Comparison of ENCODE assay signal across 8 cellular contexts in genomic region chr2:79935771-79936657, GRCh38.
DNase-seq lines count a peak whose midpoint lies in the region; ATAC-seq and TF ChIP-seq lines count a peak whose summit lies in the region.

No MANE protein-coding gene starts in this region.

- H3K4me3 ChIP-seq in RWPE2 (ENCODE audit: severe bottlenecking) = no peak overlapping the region
- H3K4me3 ChIP-seq in epithelial cell of esophagus (ENCODE audit: low read length) = no peak overlapping the region
- H3K4me3 ChIP-seq in mucosa of descending colon = no peak overlapping the region

- H3K27me3 ChIP-seq in RWPE2 (ENCODE audit: insufficient read depth, poor library complexity, severe bottlenecking) = peaks cover 11% of the 10 kb centered on the region

- peak; percentile 7 for DNase-seq in NCI-H146 (lab: John Stamatoyannopoulos, UW)
- no peak for DNase-seq in NCI-H146 treated with DMSO at 0.1 percent for 48 hours (lab: John Stamatoyannopoulos, UW; ENCODE audit: unreplicated experiment)
- no peak for DNase-seq in RWPE2 (ENCODE audit: low spot score)
- DNase-seq in epithelial cell of esophagus (ENCODE audit: low read depth) = peak; percentile 69
- DNase-seq in mucosa of descending colon = peak in 2 of 3 donors; percentile 50 to 77
- DNase-seq in activated naive CD4-positive, alpha-beta T cell (lab: John Stamatoyannopoulos, UW) = no peak

- intact Hi-C loops in mucosa of descending colon (cut with DNase I, micrococcal nuclease) = no loop called here

- no peak overlapping the region for H3K27ac ChIP-seq in RWPE2 (ENCODE audit: poor library complexity, severe bottlenecking)

- H3K36me3 ChIP-seq in RWPE2 (ENCODE audit: low read depth) (no peaks in the 10 kb centered on the region), mucosa of descending colon (ENCODE audit: low read depth) (no peaks in the 10 kb centered on the region)

- H3K4me1 ChIP-seq in RWPE2 (ENCODE audit: insufficient read depth, poor library complexity, severe bottlenecking) = no peaks in the 10 kb centered on the region
- H3K4me1 ChIP-seq in mucosa of descending colon (ENCODE audit: low read depth) = no peaks in the 10 kb centered on the region

- ATAC-seq in GM21528 (IDR thresholded peaks at IDR 0.05; ENCODE audit: low FRiP score, unreplicated experiment) (peak; percentile 63), RWPE2 (ENCODE audit: low read depth) (peak; percentile 68; the same call in 2 of the 3 replicates), mucosa of descending colon (peak; percentile 86)

- TF ChIP-seq CTCF in LNCAP (IDR thresholded peaks at IDR 0.05) = peak; percentile 67
- peak; percentile 90 for TF ChIP-seq CTCF in RWPE2 (IDR thresholded peaks at IDR 0.05; ENCODE audit: poor library complexity, severe bottlenecking)
- peak; percentile 84 for TF ChIP-seq CTCF in epithelial cell of esophagus (IDR thresholded peaks at IDR 0.05; ENCODE audit: insufficient read depth, low read depth, low read length, missing control alignments)
- TF ChIP-seq CTCF in mucosa of descending colon (IDR thresholded peaks at IDR 0.05) = peak; percentile 38

- H3K9me3 ChIP-seq in RWPE2 (ENCODE audit: severe bottlenecking) = no peaks in the 10 kb centered on the region
- H3K9me3 ChIP-seq in mucosa of descending colon = no peaks in the 10 kb centered on the region

Comparison
In these comparisons a context has a peak if more than half of its experiments do, and no peak if none do; other contexts are left out.
1. DNase-seq: peak in NCI-H146 (single experiment), epithelial cell of esophagus (single experiment) and mucosa of descending colon (2 of 3); none in NCI-H146 treated with DMSO at 0.1 percent for 48 hours (single experiment), RWPE2 (single experiment) and activated naive CD4-positive, alpha-beta T cell (0 of 4).
2. CTCF ChIP-seq: peak in every context shown above with its lines; median percentile 90 in RWPE2; 84 in epithelial cell of esophagus; 67 in LNCAP; 38 in mucosa of descending colon.
3. Peak in every context shown above with its lines, with median percentiles within 50 percentile points of each other: ATAC-seq.